ENCODE assay signal across 8 cellular contexts in the genomic region with DNA sequence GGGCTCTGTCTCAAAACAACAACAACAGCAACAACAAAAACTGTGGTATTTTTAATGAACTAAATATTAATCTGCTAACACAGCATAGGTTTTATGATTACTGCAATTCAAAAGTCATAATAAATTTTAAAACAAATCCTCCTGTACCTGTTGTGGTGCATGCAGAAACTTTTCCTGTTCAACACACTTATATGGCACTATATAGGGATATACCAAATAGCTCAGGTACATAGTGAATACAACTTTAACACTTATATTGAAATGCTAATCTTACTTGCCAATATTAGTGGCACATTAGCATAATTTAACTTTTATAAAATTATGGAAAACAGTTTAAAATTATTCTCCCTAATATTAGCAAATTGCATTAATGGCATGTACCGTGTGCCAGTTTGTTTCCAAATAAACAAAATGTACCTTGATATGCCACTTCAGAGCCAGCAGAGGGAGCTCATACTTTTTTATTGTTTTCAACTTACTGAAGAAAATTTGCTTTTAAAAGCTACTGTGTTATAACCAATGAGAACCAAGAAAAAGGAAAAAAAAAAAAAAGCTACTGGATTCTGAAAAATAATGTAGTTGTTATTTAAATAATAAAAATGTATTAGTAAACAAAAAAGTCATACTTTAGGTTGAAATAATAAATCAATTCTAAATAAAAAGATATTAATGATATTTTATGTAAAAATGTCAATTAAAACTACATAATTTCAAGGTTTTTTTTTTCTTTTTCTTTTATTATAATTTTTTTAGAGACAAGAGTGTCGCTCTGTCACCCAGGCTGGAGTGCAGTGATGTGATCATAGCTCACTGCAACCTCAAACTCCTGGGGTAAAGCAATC. TPM values are rescaled to one million over a fixed set of nuclear protein-coding genes. Genes with fewer than 3 reads are reported as not detected.
DNase-seq lines count a peak whose midpoint lies in the region; ATAC-seq and TF ChIP-seq lines count a peak whose summit lies in the region.

No MANE protein-coding gene starts in this region.

- H2AFZ ChIP-seq in GM23248 (no peak overlapping the region), MM.1S (ENCODE audit: low read length) (no peak overlapping the region)

- ATAC-seq in activated naive CD8-positive, alpha-beta T cell treated with anti-CD3 and anti-CD28 coated beads, Interleukin-2, amount 10 ng/mL, durations not matched to agents 7 days and 5 days (ENCODE audit: low read depth) = peak; percentile 42
- peak in 2 of 8 donors; percentile 49 to 58 for ATAC-seq in heart right ventricle

- H3K4me3 ChIP-seq in GM23248 (no peak overlapping the region), MM.1S (ENCODE audit: low read length) (no peak overlapping the region), heart right ventricle (no peak overlapping the region), stomach (no peak overlapping the region)

- intact Hi-C loops in heart right ventricle (cut with DNase I) (loop anchor here in 8 of 10 donors (1.0 to 10.0 kb wide), 6 partner anchors 51 to 119 kb away; no protein-coding TSS in a partner anchor), stomach (cut with DNase I; ENCODE audit: low total_unique reads) (loop anchor here (5.0 kb wide), 1 partner anchor 113 kb away; no protein-coding TSS in a partner anchor)

- TF ChIP-seq CTCF in MM.1S (IDR thresholded peaks at IDR 0.05; ENCODE audit: low read length) (peak; percentile 58), VCaP (conservative IDR thresholded peaks at IDR 0.05) (peak; percentile 75), heart right ventricle (IDR thresholded peaks at IDR 0.05) (peak; percentile 48 to 81 (median 71)), stomach (IDR thresholded peaks at IDR 0.05) (peak in 5 of 7 experiments; percentile 38 to 74 (median 64))

- H3K9me3 Mint-ChIP-seq in activated naive CD8-positive, alpha-beta T cell treated with anti-CD3 and anti-CD28 coated beads, Interleukin-2, amount 10 ng/mL, durations not matched to agents 7 days and 5 days = peaks cover 1% of the 10 kb centered on the region
- H3K9me3 Mint-ChIP-seq in activated naive CD8-positive, alpha-beta T cell treated with anti-CD3 and anti-CD28 coated beads for 36 hours = no peaks in the 10 kb centered on the region

- WGBS in GM23248 (ENCODE audit: low coverage in 1 of 2, low lambda C conversion rate in 2 of 2, missing lambda C conversion rate in 2 of 2), 2 experiments = 24 to 28% methylated on average over 2 of the region's 2 CpGs
- 32 to 40% methylated on average over 2 of the region's 2 CpGs for whole genome bisulfite sequencing in heart right ventricle, 2 donors
- 26 to 40% (median 31%) methylated on average over 2 of the region's 2 CpGs for WGBS in stomach, 5 donors

- H4K20me1 ChIP-seq in GM23248 (ENCODE audit: insufficient read depth) (no peaks in the 10 kb centered on the region), MM.1S (ENCODE audit: insufficient read depth, low read length) (no peaks in the 10 kb centered on the region)

- no peak for TF ChIP-seq POLR2A in stomach (IDR thresholded peaks at IDR 0.05)

- peaks cover 4% of the 10 kb centered on the region for H3K4me1 Mint-ChIP-seq in activated naive CD8-positive, alpha-beta T cell treated with anti-CD3 and anti-CD28 coated beads, Interleukin-2, amount 10 ng/mL, durations not matched to agents 7 days and 5 days
- no peaks in the 10 kb centered on the region for H3K4me1 Mint-ChIP-seq in activated naive CD8-positive, alpha-beta T cell treated with anti-CD3 and anti-CD28 coated beads for 36 hours

- H3K27me3 Mint-ChIP-seq in activated naive CD8-positive, alpha-beta T cell treated with anti-CD3 and anti-CD28 coated beads, Interleukin-2, amount 10 ng/mL, durations not matched to agents 7 days and 5 days = peaks cover 2% of the 10 kb centered on the region
- no peaks in the 10 kb centered on the region for H3K27me3 Mint-ChIP-seq in activated naive CD8-positive, alpha-beta T cell treated with anti-CD3 and anti-CD28 coated beads for 36 hours

- H3K27me3 ChIP-seq in GM23248 (replicated peaks; ENCODE audit: insufficient read depth) (no peaks in the 10 kb centered on the region), MM.1S (replicated peaks; ENCODE audit: insufficient read depth, low read length) (no peaks in the 10 kb centered on the region), heart right ventricle (no peaks in the 10 kb centered on the region), stomach (no peaks in the 10 kb centered on the region)

- in situ Hi-C loops in GM23248 (cut with MboI) = loop anchor here (25.0 kb wide), 1 partner anchor 938 kb away; no protein-coding TSS in a partner anchor

- TF ChIP-seq EP300 in stomach (IDR thresholded peaks at IDR 0.05) = no peak

- no peaks in the 10 kb centered on the region for H3K36me3 Mint-ChIP-seq in activated naive CD8-positive, alpha-beta T cell treated with anti-CD3 and anti-CD28 coated beads, Interleukin-2, amount 10 ng/mL, durations not matched to agents 7 days and 5 days
- H3K36me3 Mint-ChIP-seq in activated naive CD8-positive, alpha-beta T cell treated with anti-CD3 and anti-CD28 coated beads for 36 hours = peaks cover 1% of the 10 kb centered on the region

- H3K27ac ChIP-seq in GM23248 (no peak overlapping the region), MM.1S (ENCODE audit: low read length) (no peak overlapping the region), VCaP (no peak overlapping the region), heart right ventricle (no peak overlapping the region), stomach (no peak overlapping the region)

- H3K4me2 ChIP-seq in GM23248 (ENCODE audit: unreplicated experiment) (no peak overlapping the region), MM.1S (ENCODE audit: low read depth, low read length) (no peak overlapping the region)

- H3K4me1 ChIP-seq in GM23248 (ENCODE audit: insufficient read depth) (peaks cover 5% of the 10 kb centered on the region; the same call in 1 of the 2 replicates), MM.1S (ENCODE audit: low read length) (no peaks in the 10 kb centered on the region), heart right ventricle (no peaks in the 10 kb centered on the region), stomach (peaks cover 0 to 3% (median 0%) of the 10 kb centered on the region in 4 donors)

- H3K9me3 ChIP-seq in GM23248 (ENCODE audit: low read depth) (no peaks in the 10 kb centered on the region), MM.1S (replicated peaks; ENCODE audit: insufficient read depth, low read length) (no peaks in the 10 kb centered on the region), heart right ventricle (no peaks in the 10 kb centered on the region), stomach (no peaks in the 10 kb centered on the region)

- no peak overlapping the region for H3K4me3 Mint-ChIP-seq in activated naive CD8-positive, alpha-beta T cell treated with anti-CD3 and anti-CD28 coated beads, Interleukin-2, amount 10 ng/mL, durations not matched to agents 7 days and 5 days
- H3K4me3 Mint-ChIP-seq in activated naive CD8-positive, alpha-beta T cell treated with anti-CD3 and anti-CD28 coated beads for 36 hours = no peak overlapping the region

- H3K79me2 ChIP-seq in GM23248 (ENCODE audit: insufficient read depth) = no peaks in the 10 kb centered on the region
- H3K79me2 ChIP-seq in MM.1S (ENCODE audit: low read length) = no peaks in the 10 kb centered on the region

- H3K9me2 ChIP-seq in GM23248 (ENCODE audit: insufficient read depth) (no peaks in the 10 kb centered on the region), MM.1S (replicated peaks; ENCODE audit: insufficient read depth, low read length) (no peaks in the 10 kb centered on the region)

- H3K27ac Mint-ChIP-seq in activated naive CD8-positive, alpha-beta T cell treated with anti-CD3 and anti-CD28 coated beads, Interleukin-2, amount 10 ng/mL, durations not matched to agents 7 days and 5 days = no peak overlapping the region
- H3K27ac Mint-ChIP-seq in activated naive CD8-positive, alpha-beta T cell treated with anti-CD3 and anti-CD28 coated beads for 36 hours = no peak overlapping the region

- H3K36me3 ChIP-seq in GM23248 (ENCODE audit: low read depth) (no peaks in the 10 kb centered on the region), MM.1S (replicated peaks; ENCODE audit: insufficient read depth, low read length) (no peaks in the 10 kb centered on the region), heart right ventricle (no peaks in the 10 kb centered on the region), stomach (no peaks in the 10 kb centered on the region)

- no peaks in the 10 kb centered on the region for H3F3A ChIP-seq in GM23248 (ENCODE audit: insufficient read depth)
- H3F3A ChIP-seq in MM.1S (ENCODE audit: insufficient read depth, low read length) = no peaks in the 10 kb centered on the region

- DNase-seq in activated naive CD8-positive, alpha-beta T cell treated with anti-CD3 and anti-CD28 coated beads, Interleukin-2, amount 10 ng/mL, durations not matched to agents 7 days and 5 days = no peak
- no peak for DNase-seq in activated naive CD8-positive, alpha-beta T cell treated with anti-CD3 and anti-CD28 coated beads for 36 hours
- DNase-seq in GM23248 (peak; percentile 78), MM.1S (peak; percentile 51), heart right ventricle (no peak), stomach (no peak), foreskin melanocyte (no peak)

- H3K9ac ChIP-seq in GM23248 (no peak overlapping the region), MM.1S (ENCODE audit: low read length) (no peak overlapping the region)

- POLR2A ChIA-PET in activated naive CD8-positive, alpha-beta T cell treated with anti-CD3 and anti-CD28 coated beads, Interleukin-2, amount 10 ng/mL, durations not matched to agents 7 days and 5 days (lab: Charles Lee) = interaction anchor here (0.9 to 1.1 kb wide), 3 partner anchors 61 to 118 kb away, joined by 3 to 4 read pairs (median 3); no protein-coding TSS in a partner anchor

RNA-seq across cellular contexts. Expression of gene RBM26, which starts 18.0 kb away (rescaled TPM):
- total RNA-seq in activated naive CD8-positive, alpha-beta T cell treated with anti-CD3 and anti-CD28 coated beads, Interleukin-2, amount 10 ng/mL, durations not matched to agents 7 days and 5 days = 10 to 100 TPM; 64.8 to 66.1 TPM
- 10 to 100 TPM; 60.0 to 60.7 TPM for total RNA-seq in activated naive CD8-positive, alpha-beta T cell treated with anti-CD3 and anti-CD28 coated beads for 36 hours
- 18.2 and 19.2 TPM in 2 replicates for total RNA-seq in GM23248 (2014; rRNA removed; shearing (Covaris generic))
- 8.3 and 11.1 TPM in 2 replicates for polyA plus RNA-seq in GM23248 (2016; fragmentation: Nextera tagmentation; extraction: Ambion mirVana)
- 10 to 100 TPM; 18.6 to 28.6 (median 24.5) TPM for total RNA-seq in heart right ventricle
- 10 to 100 TPM in 1 of 2 donors, 1 to 10 TPM in 1; 7.5 to 46.8 TPM for polyA plus RNA-seq in heart right ventricle
- total RNA-seq in stomach = 10 to 100 TPM; 14.8 to 76.9 (median 40.6) TPM
- 10 to 100 TPM in 1 of 3 donors, 1 to 10 TPM in 2; 6.1 to 21.8 (median 7.8) TPM for polyA plus RNA-seq in stomach

RNA-seq across cellular contexts. Expression of gene NDFIP2, which starts 56.9 kb away (rescaled TPM):
- 1 to 10 TPM; 6.7 to 9.8 TPM for total RNA-seq in activated naive CD8-positive, alpha-beta T cell treated with anti-CD3 and anti-CD28 coated beads, Interleukin-2, amount 10 ng/mL, durations not matched to agents 7 days and 5 days
- 10 to 100 TPM; 47.6 to 48.8 TPM for total RNA-seq in activated naive CD8-positive, alpha-beta T cell treated with anti-CD3 and anti-CD28 coated beads for 36 hours
- total RNA-seq in GM23248 (2014; rRNA removed; shearing (Covaris generic)) = 95.5 and 98.1 TPM in 2 replicates
- 109 and 114 TPM in 2 replicates for polyA plus RNA-seq in GM23248 (2016; fragmentation: Nextera tagmentation; extraction: Ambion mirVana)
- 10 to 100 TPM; 27.9 to 42.7 (median 34.0) TPM for total RNA-seq in heart right ventricle
- 10 to 100 TPM in 1 of 2 donors, 1 to 10 TPM in 1; 9.9 to 16.9 TPM for polyA plus RNA-seq in heart right ventricle
- total RNA-seq in stomach = 10 to 100 TPM in 3 of 5 donors, 1 to 10 TPM in 2; 2.9 to 56.5 (median 25.5) TPM
- 10 to 100 TPM; 11.7 to 17.0 (median 12.4) TPM for polyA plus RNA-seq in stomach

Comparison
In these comparisons a context has a peak if more than half of its experiments do, and no peak if none do; other contexts are left out.
1. DNase-seq: peak in GM23248 (single experiment) and MM.1S (single experiment); none in activated naive CD8-positive, alpha-beta T cell treated with anti-CD3 and anti-CD28 coated beads, Interleukin-2, amount 10 ng/mL, durations not matched to agents 7 days and 5 days (single experiment), activated naive CD8-positive, alpha-beta T cell treated with anti-CD3 and anti-CD28 coated beads for 36 hours (single experiment), heart right ventricle (0 of 2), stomach (single experiment) and foreskin melanocyte (single experiment).
2. Peak in every context shown above with its lines, with median percentiles within 50 percentile points of each other: CTCF ChIP-seq.